8 cellular contexts compared by ENCODE assay signal in the genomic region with DNA sequence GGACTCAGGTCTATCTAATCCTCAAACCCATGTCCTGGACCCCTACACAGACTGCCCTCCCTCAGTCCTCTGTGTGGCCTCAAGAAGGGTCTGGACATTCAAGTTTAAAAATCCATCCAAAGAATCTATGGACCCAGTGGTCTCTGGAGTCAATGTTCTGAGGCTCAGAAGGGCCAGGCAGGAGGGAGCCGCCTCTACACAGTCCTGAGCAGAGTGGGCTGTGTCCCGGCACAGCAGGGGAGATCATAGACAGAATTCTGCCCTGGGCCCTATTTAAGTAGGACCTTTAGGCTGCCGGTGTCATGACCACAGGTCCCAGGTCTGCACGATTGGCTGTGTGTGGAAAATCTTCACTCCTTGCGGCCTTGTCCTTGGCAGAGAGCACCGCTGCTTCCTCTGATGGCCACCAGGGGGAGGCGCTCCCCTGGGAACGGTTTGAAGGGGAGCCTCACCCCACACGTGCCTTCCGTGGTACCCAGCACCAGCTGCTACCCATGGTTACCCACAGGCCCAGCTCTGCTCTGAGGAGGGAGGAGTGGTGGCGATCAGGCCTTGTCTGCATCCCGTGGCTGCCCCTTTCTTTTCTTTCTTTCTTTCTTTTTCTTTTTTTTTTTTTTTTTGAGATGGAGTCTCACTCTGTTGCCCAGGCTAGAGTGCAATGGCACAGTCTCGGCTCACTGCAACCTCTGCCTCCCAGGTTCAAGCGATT. TPM values are rescaled to one million over a fixed set of nuclear protein-coding genes. Genes with fewer than 3 reads are reported as not detected.
DNase-seq lines count a peak whose midpoint lies in the region; ATAC-seq and TF ChIP-seq lines count a peak whose summit lies in the region.

No MANE protein-coding gene starts in this region.

- no peak overlapping the region for H3K4me2 ChIP-seq in PC-3 (ENCODE audit: low read length)

- no peaks in the 10 kb centered on the region for H3K4me1 ChIP-seq in PC-3 (ENCODE audit: insufficient read depth, low read length)

- no peak for TF ChIP-seq EP300 in Ishikawa (IDR thresholded peaks at IDR 0.05; ENCODE audit: borderline replicate concordance)

- intact Hi-C loops in PC-3 (cut with micrococcal nuclease), result loop anchor here (1.0 to 5.0 kb wide), 4 partner anchors 47 to 127 kb away; no protein-coding TSS in a partner anchor

- H3K79me2 ChIP-seq in PC-3 (ENCODE audit: low read length), result no peaks in the 10 kb centered on the region

- H3K36me3 Mint-ChIP-seq in neural crest cell (ENCODE audit: low read depth), result no peaks in the 10 kb centered on the region

- TF ChIP-seq RAD21 in Ishikawa (IDR thresholded peaks at IDR 0.05; ENCODE audit: low read depth), result peak; percentile 100

- H3K4me3 Mint-ChIP-seq in neural crest cell, result no peak overlapping the region

- POLR2A ChIA-PET in PC-3 (lab: Charles Lee; ENCODE audit: unreplicated experiment), result no interaction called here

- no peak overlapping the region for H2AFZ ChIP-seq in PC-3 (ENCODE audit: low read length)

- no peaks in the 10 kb centered on the region for H3K36me3 ChIP-seq in PC-3 (ENCODE audit: low read depth, low read length)

- H3K4me3 ChIP-seq in PC-3 (ENCODE audit: low read length), result no peak overlapping the region

- no peak overlapping the region for H3K27ac ChIP-seq in PC-3 (ENCODE audit: low read length)

- H3K9me2 ChIP-seq in PC-3 (replicated peaks; ENCODE audit: low read length), result no peaks in the 10 kb centered on the region

- H3K9ac ChIP-seq in PC-3 (ENCODE audit: low read length), result no peak overlapping the region

- peak; percentile 57 for DNase-seq in COLO668 (lab: John Stamatoyannopoulos, UW; ENCODE audit: unreplicated experiment)
- peak; percentile 69 for DNase-seq in PC-3
- peak; percentile 72 for DNase-seq in activated T-cell treated with anti-CD3 and anti-CD28 coated beads, Interleukin-2, amount 50 U/mL, for 1 hour
- peak; percentile 48 for DNase-seq in fibroblast of gingiva (ENCODE audit: low read depth)
- DNase-seq in neural crest cell (ENCODE audit: low read depth, low spot score), result peak; percentile 66
- peak; percentile 82 for DNase-seq in superior temporal gyrus (ENCODE audit: extremely low spot score)

- no peaks in the 10 kb centered on the region for H3K9me3 ChIP-seq in PC-3 (ENCODE audit: low read length)

- CTCF ChIA-PET in PC-3 (lab: Charles Lee), result interaction anchor here (0.6 to 0.7 kb wide), 3 partner anchors 46 to 124 kb away, joined by 3 to 11 read pairs (median 5); no protein-coding TSS in a partner anchor

- peaks cover 5% of the 10 kb centered on the region for H3K4me1 Mint-ChIP-seq in neural crest cell

- H3F3A ChIP-seq in PC-3 (ENCODE audit: low read length, unreplicated experiment), result no peaks in the 10 kb centered on the region

- BruUV-seq in PC-3 (replicated peaks; lab: Mats Ljungman, UMichigan), result no TSS peak

- H4K20me1 ChIP-seq in PC-3 (ENCODE audit: low read length), result no peaks in the 10 kb centered on the region

- TF ChIP-seq CTCF in PC-3 (conservative IDR thresholded peaks at IDR 0.05; ENCODE audit: low read depth, low read length) (peak; percentile 89), neural crest cell (conservative IDR thresholded peaks at IDR 0.05) (peak; percentile 87)

- peaks cover 2% of the 10 kb centered on the region for H3K9me3 Mint-ChIP-seq in neural crest cell

- H3K27me3 Mint-ChIP-seq in neural crest cell (ENCODE audit: low read depth), result no peaks in the 10 kb centered on the region

- 0 out of 2 replicates have a peak, but pooled peaks cover 2% of the 10 kb centered on the region for H3K27me3 ChIP-seq in PC-3 (ENCODE audit: low read length)

- H3K27ac Mint-ChIP-seq in neural crest cell (ENCODE audit: unreplicated experiment), result no peak overlapping the region

- peak; percentile 83 for ATAC-seq in GM21390 (IDR thresholded peaks at IDR 0.05; ENCODE audit: unreplicated experiment)
- ATAC-seq in PC-3, result peak; percentile 96

TF ChIP-seq in Ishikawa, 13 proteins besides CTCF, POLR2A, EP300 and RAD21:
- TF ChIP-seq TEAD4 (IDR thresholded peaks at IDR 0.05), result no peak
- TF ChIP-seq NFIC (IDR thresholded peaks at IDR 0.05), result 0 out of 2 replicates have a peak, but pooled peaks have one; percentile 61
- TF ChIP-seq, protein P1, sequence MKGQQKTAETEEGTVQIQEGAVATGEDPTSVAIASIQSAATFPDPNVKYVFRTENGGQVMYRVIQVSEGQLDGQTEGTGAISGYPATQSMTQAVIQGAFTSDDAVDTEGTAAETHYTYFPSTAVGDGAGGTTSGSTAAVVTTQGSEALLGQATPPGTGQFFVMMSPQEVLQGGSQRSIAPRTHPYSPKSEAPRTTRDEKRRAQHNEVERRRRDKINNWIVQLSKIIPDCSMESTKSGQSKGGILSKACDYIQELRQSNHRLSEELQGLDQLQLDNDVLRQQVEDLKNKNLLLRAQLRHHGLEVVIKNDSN (IDR thresholded peaks at IDR 0.05), result peak; percentile 72
- 0 out of 2 replicates have a peak, but pooled peaks have one; percentile 31 for TF ChIP-seq YY1 (IDR thresholded peaks at IDR 0.05; ENCODE audit: low read depth)
- no peak for TF ChIP-seq CREB1 (IDR thresholded peaks at IDR 0.05; ENCODE audit: low read depth)
- TF ChIP-seq, protein P2, sequence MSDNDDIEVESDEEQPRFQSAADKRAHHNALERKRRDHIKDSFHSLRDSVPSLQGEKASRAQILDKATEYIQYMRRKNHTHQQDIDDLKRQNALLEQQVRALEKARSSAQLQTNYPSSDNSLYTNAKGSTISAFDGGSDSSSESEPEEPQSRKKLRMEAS (IDR thresholded peaks at IDR 0.05), result peak; percentile 79

RNA-seq across cellular contexts. Expression of gene CHRD, which starts 37.9 kb away (rescaled TPM):
- not detected in 2 replicates for total RNA-seq in PC-3 (2014; rRNA removed)
- total RNA-seq in neural crest cell, result 3.2 and 4.0 TPM in 2 replicates

RNA-seq across cellular contexts. Expression of gene THPO, which starts 39.8 kb away (rescaled TPM):
- total RNA-seq in PC-3 (2014; rRNA removed) (not detected in 2 replicates), neural crest cell (0.55 and 0.98 TPM in 2 replicates)

RNA-seq across cellular contexts. Expression of gene POLR2H, which starts 56.3 kb away (rescaled TPM):
- total RNA-seq in PC-3 (2014; rRNA removed) (184 and 193 TPM in 2 replicates), neural crest cell (94.5 and 98.9 TPM in 2 replicates)

RNA-seq across cellular contexts. Expression of gene CLCN2, which starts 56.4 kb away (rescaled TPM):
- total RNA-seq in PC-3 (2014; rRNA removed) (13.0 and 17.0 TPM in 2 replicates), neural crest cell (23.6 and 27.8 TPM in 2 replicates)
